8 cellular contexts compared by ENCODE assay signal in genomic region chr2:165795011-165795410, GRCh38. TPM values are rescaled to one million over a fixed set of nuclear protein-coding genes. Genes with fewer than 3 reads are reported as not detected.
DNase-seq lines count a peak whose midpoint lies in the region; ATAC-seq lines count a peak whose summit lies in the region.

No MANE protein-coding gene starts in this region.

- H3K4me1 ChIP-seq in CD4-positive, alpha-beta memory T cell (ENCODE audit: insufficient read depth, low read length): peaks cover 6% of the 10 kb centered on the region
- H3K4me1 ChIP-seq in SJSA1 (replicated peaks): peaks cover 17% of the 10 kb centered on the region

- H3K4me1 Mint-ChIP-seq in CD4-positive, alpha-beta memory T cell: peaks cover 12 to 18% (median 15%) of the 10 kb centered on the region in 4 donors

- H3K27me3 Mint-ChIP-seq in CD4-positive, alpha-beta memory T cell: peaks cover 6 to 12% of the 10 kb centered on the region in 2 donors

- H3K36me3 Mint-ChIP-seq in CD4-positive, alpha-beta memory T cell: peaks cover 0 to 4% of the 10 kb centered on the region in 2 donors

- H3K4me3 Mint-ChIP-seq in CD4-positive, alpha-beta memory T cell: peak overlapping the region; percentile 69 to 96 (median 94)

- H3K27ac Mint-ChIP-seq in CD4-positive, alpha-beta memory T cell: peak overlapping the region in 4 of 7 donors; percentile 74 to 92 (median 88)

- no peaks in the 10 kb centered on the region for H3K9me3 Mint-ChIP-seq in CD4-positive, alpha-beta memory T cell

- no peaks in the 10 kb centered on the region for H3K9me3 ChIP-seq in CD4-positive, alpha-beta memory T cell (ENCODE audit: control insufficient read depth in 1 of 2, low read length in 2 of 2)
- H3K9me3 ChIP-seq in SJSA1 (replicated peaks): no peaks in the 10 kb centered on the region

- CTCF ChIA-PET in CD4-positive, alpha-beta memory T cell (lab: Charles Lee; ENCODE audit: partially characterized antibody): interaction anchor here (1.6 to 2.1 kb wide), 2 partner anchors 18 to 80 kb away, joined by 3 to 9 read pairs; no protein-coding TSS in a partner anchor

- no peaks in the 10 kb centered on the region for H3K36me3 ChIP-seq in CD4-positive, alpha-beta memory T cell (ENCODE audit: insufficient read depth, low read length)
- no peaks in the 10 kb centered on the region for H3K36me3 ChIP-seq in SJSA1

- peak; percentile 22 for ATAC-seq in GM21786 (IDR thresholded peaks at IDR 0.05; ENCODE audit: unreplicated experiment)
- ATAC-seq in GM18858 (IDR thresholded peaks at IDR 0.05; ENCODE audit: unreplicated experiment): no peak

- POLR2A ChIA-PET in CD4-positive, alpha-beta memory T cell (lab: Charles Lee; ENCODE audit: partially characterized antibody): no interaction called here

- DNase-seq in CD4-positive, alpha-beta memory T cell: no peak
- DNase-seq in SJSA1 (ENCODE audit: low read depth in 1 of 2, low spot score in 2 of 2) (no peak), iris pigment epithelial cell (ENCODE audit: low read depth) (peak; percentile 11), NCI-H187 treated with DMSO at 0.1 percent for 48 hours (lab: John Stamatoyannopoulos, UW) (no peak), cortex of kidney (lab: John Stamatoyannopoulos, UW) (no peak), AG08395 (ENCODE audit: low spot score) (no peak)

- intact Hi-C loops in CD4-positive, alpha-beta memory T cell (cut with micrococcal nuclease): loop anchor here (10.0 kb wide), 1 partner anchor 160 kb away; the partner anchor contains the start of gene TTC21B

- H3K27me3 ChIP-seq in CD4-positive, alpha-beta memory T cell (ENCODE audit: insufficient read depth, low read length): no peaks in the 10 kb centered on the region
- H3K27me3 ChIP-seq in SJSA1 (replicated peaks): peaks cover 24% of the 10 kb centered on the region; the same call in 1 of the 2 replicates

- no peak overlapping the region for H3K27ac ChIP-seq in CD4-positive, alpha-beta memory T cell (ENCODE audit: low read depth, low read length)
- H3K27ac ChIP-seq in SJSA1: no peak overlapping the region

- H3K4me3 ChIP-seq in CD4-positive, alpha-beta memory T cell (ENCODE audit: low read length in 2 of 2): peak overlapping the region; percentile 28 to 60
- H3K4me3 ChIP-seq in SJSA1: peak overlapping the region; percentile 34; the same call in 1 of the 2 replicates

RNA-seq across cellular contexts. Expression of gene GALNT3, which starts 1.0 kb away (rescaled TPM):
- total RNA-seq in CD4-positive, alpha-beta memory T cell: 1 to 10 TPM; 2.7 to 3.0 TPM
- polyA plus RNA-seq in CD4-positive, alpha-beta memory T cell: under 1 TPM; 0.77 to 0.94 TPM
- 2.2 TPM in 1 of 2 replicates, not detected in the other for total RNA-seq in SJSA1 (2014; rRNA removed; shearing (Covaris generic))
